Comparison of ENCODE assay signal across 13 cellular contexts in genomic region chrX:50920132-50920531, GRCh38. TPM values are rescaled to one million over a fixed set of nuclear protein-coding genes. Genes with fewer than 3 reads are reported as not detected.
DNase-seq lines count a peak whose midpoint lies in the region; ATAC-seq, FAIRE-seq and TF ChIP-seq lines count a peak whose summit lies in the region.
"Had no signal": no experiment of that assay in that cellular context is flagged by ENCODE, and none has a peak within 500 bp of the region (broad histone marks: within the 10 kb centered on the region; RNA-seq: fewer than 3 reads in every experiment).

No MANE protein-coding gene starts in this region.

- no peak for TF ChIP-seq POLR2A in GM12892 (IDR thresholded peaks at IDR 0.05; ENCODE audit: low read depth, low read length)

- no peak overlapping the region for H3K4me3 Mint-ChIP-seq in activated T-cell treated with anti-CD3 and anti-CD28 coated beads, Interleukin-2, amount 50 U/mL, for 4 hours
- H3K4me3 Mint-ChIP-seq: activated naive CD4-positive, alpha-beta T cell treated with anti-CD3 and anti-CD28 coated beads, Interleukin-2, amount 50 U/mL, for 24 hours had no signal

- no peak for ATAC-seq in activated T-cell treated with anti-CD3 and anti-CD28 coated beads, Interleukin-2, amount 50 U/mL, for 4 hours
- no peak for ATAC-seq in GM18517 (IDR thresholded peaks at IDR 0.05; ENCODE audit: unreplicated experiment)

- DNase-seq in Ammon's horn (ENCODE audit: low spot score) (peak; percentile 4), dermis blood vessel endothelial cell (peak; percentile 61), medulla oblongata (ENCODE audit: extremely low spot score) (peak; percentile 26), GM12892 (ENCODE audit: insufficient read length) (no peak)
- DNase-seq in activated T-cell treated with anti-CD3 and anti-CD28 coated beads, Interleukin-2, amount 50 U/mL, for 4 hours, result no peak
- no peak for DNase-seq in activated CD4-positive, CD25-positive, alpha-beta regulatory T cell (lab: John Stamatoyannopoulos, UW)
- DNase-seq: NCI-H1694, T-helper 9 cell had no signal

- peak; percentile 40; the same call in 1 of the 2 replicates for TF ChIP-seq CTCF in LNCAP (IDR thresholded peaks at IDR 0.05)

- FAIRE-seq in GM12892 (lab: Jason Lieb, UNC), result no peak
- FAIRE-seq: G401.6 had no signal

- no peaks in the 10 kb centered on the region for H3K9me3 Mint-ChIP-seq in activated T-cell treated with anti-CD3 and anti-CD28 coated beads, Interleukin-2, amount 50 U/mL, for 4 hours
- H3K9me3 Mint-ChIP-seq: activated naive CD4-positive, alpha-beta T cell treated with anti-CD3 and anti-CD28 coated beads, Interleukin-2, amount 50 U/mL, for 24 hours had no signal

- no peaks in the 10 kb centered on the region for H3K4me1 Mint-ChIP-seq in activated T-cell treated with anti-CD3 and anti-CD28 coated beads, Interleukin-2, amount 50 U/mL, for 4 hours (ENCODE audit: low read depth)
- H3K4me1 Mint-ChIP-seq: activated naive CD4-positive, alpha-beta T cell treated with anti-CD3 and anti-CD28 coated beads, Interleukin-2, amount 50 U/mL, for 24 hours had no signal

- no peaks in the 10 kb centered on the region for H3K36me3 Mint-ChIP-seq in activated T-cell treated with anti-CD3 and anti-CD28 coated beads, Interleukin-2, amount 50 U/mL, for 4 hours (ENCODE audit: insufficient read depth)

- no peaks in the 10 kb centered on the region for H3K27me3 Mint-ChIP-seq in activated T-cell treated with anti-CD3 and anti-CD28 coated beads, Interleukin-2, amount 50 U/mL, for 4 hours (ENCODE audit: low read depth)
- H3K27me3 Mint-ChIP-seq: activated naive CD4-positive, alpha-beta T cell treated with anti-CD3 and anti-CD28 coated beads, Interleukin-2, amount 50 U/mL, for 24 hours had no signal

RNA-seq across cellular contexts. Expression of gene BMP15, which starts 9.6 kb away (rescaled TPM):
- not detected in 2 replicates for total RNA-seq in dermis blood vessel endothelial cell
- not detected for total RNA-seq in activated T-cell treated with anti-CD3 and anti-CD28 coated beads, Interleukin-2, amount 50 U/mL, for 4 hours
- not detected for polyA plus RNA-seq in GM12892 (2012; ENCODE audit: missing spikeins)
- total RNA-seq: skeletal muscle tissue had no signal

Comparison
In these comparisons a context has a peak if more than half of its experiments do, and no peak if none do; other contexts are left out.
1. DNase-seq: peak in Ammon's horn (single experiment), dermis blood vessel endothelial cell (single experiment) and medulla oblongata (single experiment); none in activated T-cell treated with anti-CD3 and anti-CD28 coated beads, Interleukin-2, amount 50 U/mL, for 4 hours (single experiment), activated CD4-positive, CD25-positive, alpha-beta regulatory T cell (0 of 4) and GM12892 (single experiment).